In genomic region chr2:205284323-205284722, GRCh38 we compare ENCODE assay signal across 8 cellular contexts.
"Had no signal": no experiment of that assay in that cellular context is flagged by ENCODE, and none has a peak within 500 bp of the region (broad histone marks: within the 10 kb centered on the region; RNA-seq: fewer than 3 reads in every experiment).

No MANE protein-coding gene starts in this region.

- H3K4me1 Mint-ChIP-seq: IgD-negative memory B cell had no signal

- H3K36me3 ChIP-seq: HAP-1 had no signal

- H3K4me3 ChIP-seq: HAP-1 had no signal

- H3K27me3 Mint-ChIP-seq: IgD-negative memory B cell had no signal

- H3K27ac ChIP-seq: HL-60 had no signal

- H3K27ac Mint-ChIP-seq: HFFc6, IgD-negative memory B cell had no signal

- H3K9me3 ChIP-seq: HAP-1 had no signal

- DNase-seq: GOT3, H7, HFFc6 had no signal

- H3K9me3 Mint-ChIP-seq: HFFc6, IgD-negative memory B cell had no signal

- H3K36me3 Mint-ChIP-seq: IgD-negative memory B cell had no signal

- H3K4me3 Mint-ChIP-seq: HFFc6, IgD-negative memory B cell had no signal

- ATAC-seq: HCT116, HepG2 had no signal
